ENCODE assay signal across 16 cellular contexts in the genomic region with DNA sequence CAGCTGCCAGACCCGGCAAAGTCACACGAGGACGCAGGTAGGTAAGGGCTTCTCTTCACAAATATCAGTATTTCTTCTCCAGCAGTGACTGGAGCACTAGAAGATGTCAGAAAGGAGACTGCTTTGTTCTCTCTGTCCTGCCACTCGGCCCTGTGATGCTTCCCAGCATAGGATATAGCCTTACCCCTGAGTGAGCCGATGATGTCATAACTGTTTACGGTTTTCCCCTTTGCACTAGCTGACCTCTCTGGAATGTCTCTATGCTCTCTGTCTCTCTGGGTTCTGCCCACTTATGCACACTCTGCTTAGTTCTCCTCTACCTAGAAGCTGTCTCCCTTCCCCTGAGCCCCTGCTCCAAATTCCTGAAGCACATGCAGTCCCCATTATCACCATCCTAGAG.
DNase-seq lines count a peak whose midpoint lies in the region; ATAC-seq, FAIRE-seq and TF ChIP-seq lines count a peak whose summit lies in the region.
"Had no signal": no experiment of that assay in that cellular context is flagged by ENCODE, and none has a peak within 500 bp of the region (broad histone marks: within the 10 kb centered on the region; RNA-seq: fewer than 3 reads in every experiment).

No MANE protein-coding gene starts in this region.

- no peak overlapping the region for H3K9ac ChIP-seq in neural progenitor cell
- H3K9ac ChIP-seq: KMS-11 had no signal

- H3K27ac ChIP-seq in SJCRH30 (0 out of 2 replicates have a peak overlapping the region, but pooled peaks have one; percentile 9), right atrium auricular region (no peak overlapping the region), suprapubic skin (no peak overlapping the region), neural progenitor cell (no peak overlapping the region)
- H3K27ac ChIP-seq: ascending aorta, KMS-11, neutrophil, skin epidermis, upper lobe of left lung had no signal

- no peaks in the 10 kb centered on the region for H3K79me2 ChIP-seq in neural progenitor cell (ENCODE audit: low read depth)

- no peaks in the 10 kb centered on the region for H3K36me3 ChIP-seq in SJCRH30
- H3K36me3 ChIP-seq in right atrium auricular region = no peaks in the 10 kb centered on the region
- no peaks in the 10 kb centered on the region for H3K36me3 ChIP-seq in suprapubic skin
- no peaks in the 10 kb centered on the region for H3K36me3 ChIP-seq in neural progenitor cell
- H3K36me3 ChIP-seq: ascending aorta, neutrophil, upper lobe of left lung had no signal

- no peak overlapping the region for H3K4me3 Mint-ChIP-seq in neural progenitor cell
- H3K4me3 Mint-ChIP-seq: activated CD4-positive, alpha-beta memory T cell treated with anti-CD3 and anti-CD28 coated beads, Interleukin-2, amount 10 ng/mL, durations not matched to agents 7 days and 5 days; stimulated activated naive B cell treated with anti-CD40 and anti-IgM and Interleukin-4, amounts not matched to agents 10 μg/mL and 1 μg/mL and 100 μg/mL, for 72 hours had no signal

- H3K4me2 ChIP-seq in neural progenitor cell = no peak overlapping the region
- H3K4me2 ChIP-seq: KMS-11 had no signal

- intact Hi-C loops in left ventricle myocardium superior (cut with micrococcal nuclease) (no loop called here), cardiac septum (cut with DNase I) (no loop called here)

- no peak overlapping the region for H3K27ac Mint-ChIP-seq in neural progenitor cell
- H3K27ac Mint-ChIP-seq: activated CD4-positive, alpha-beta memory T cell treated with anti-CD3 and anti-CD28 coated beads, Interleukin-2, amount 10 ng/mL, durations not matched to agents 7 days and 5 days; stimulated activated naive B cell treated with anti-CD40 and anti-IgM and Interleukin-4, amounts not matched to agents 10 μg/mL and 1 μg/mL and 100 μg/mL, for 72 hours had no signal

- no peak for TF ChIP-seq CTCF in right atrium auricular region (IDR thresholded peaks at IDR 0.05)
- no peak for TF ChIP-seq CTCF in suprapubic skin (IDR thresholded peaks at IDR 0.05)
- TF ChIP-seq CTCF in neural progenitor cell (IDR thresholded peaks at IDR 0.05) = no peak

- H3K9me3 Mint-ChIP-seq in neural progenitor cell = peaks cover 6% of the 10 kb centered on the region
- H3K9me3 Mint-ChIP-seq: activated CD4-positive, alpha-beta memory T cell treated with anti-CD3 and anti-CD28 coated beads, Interleukin-2, amount 10 ng/mL, durations not matched to agents 7 days and 5 days had no signal

- no peak for TF ChIP-seq POLR2A in suprapubic skin (IDR thresholded peaks at IDR 0.05)

- no peak overlapping the region for H2AFZ ChIP-seq in neural progenitor cell (replicated peaks)

- H3K27me3 ChIP-seq in SJCRH30 (no peaks in the 10 kb centered on the region), right atrium auricular region (no peaks in the 10 kb centered on the region), suprapubic skin (no peaks in the 10 kb centered on the region), neural progenitor cell (no peaks in the 10 kb centered on the region)
- H3K27me3 ChIP-seq: ascending aorta, neutrophil, upper lobe of left lung had no signal

- H3K36me3 Mint-ChIP-seq in neural progenitor cell = no peaks in the 10 kb centered on the region

- no peaks in the 10 kb centered on the region for H4K20me1 ChIP-seq in neural progenitor cell (ENCODE audit: low read depth)

- no peak for TF ChIP-seq EP300 in suprapubic skin (IDR thresholded peaks at IDR 0.05)

- peaks cover 18% of the 10 kb centered on the region for H3K4me1 Mint-ChIP-seq in neural progenitor cell
- H3K4me1 Mint-ChIP-seq: activated CD4-positive, alpha-beta memory T cell treated with anti-CD3 and anti-CD28 coated beads, Interleukin-2, amount 10 ng/mL, durations not matched to agents 7 days and 5 days; stimulated activated naive B cell treated with anti-CD40 and anti-IgM and Interleukin-4, amounts not matched to agents 10 μg/mL and 1 μg/mL and 100 μg/mL, for 72 hours had no signal

- H3K9me3 ChIP-seq in SJCRH30 (replicated peaks) = no peaks in the 10 kb centered on the region
- H3K9me3 ChIP-seq in right atrium auricular region = no peaks in the 10 kb centered on the region
- no peaks in the 10 kb centered on the region for H3K9me3 ChIP-seq in suprapubic skin
- H3K9me3 ChIP-seq in neural progenitor cell (ENCODE audit: low read depth) = no peaks in the 10 kb centered on the region
- H3K9me3 ChIP-seq: ascending aorta, neutrophil, upper lobe of left lung had no signal

- no peaks in the 10 kb centered on the region for H3F3A ChIP-seq in neural progenitor cell (ENCODE audit: low read depth)

- WGBS in suprapubic skin = 59% methylated on average over 6 of the region's 6 CpGs

- ATAC-seq in left ventricle myocardium superior = peak; percentile 59
- ATAC-seq: stimulated activated naive B cell treated with anti-CD40 and anti-IgM and Interleukin-4, amounts not matched to agents 10 μg/mL and 1 μg/mL and 100 μg/mL, for 72 hours had no signal

- FAIRE-seq in urothelium cell line (lab: Jason Lieb, UNC) = no peak

- H3K4me3 ChIP-seq in SJCRH30 (peak overlapping the region; percentile 27; the same call in 1 of the 2 replicates), right atrium auricular region (no peak overlapping the region), suprapubic skin (no peak overlapping the region), neural progenitor cell (no peak overlapping the region)
- H3K4me3 ChIP-seq: ascending aorta, skin epidermis, upper lobe of left lung had no signal

- H3K27me3 Mint-ChIP-seq in neural progenitor cell (ENCODE audit: insufficient read depth, low read depth) = peaks cover 3% of the 10 kb centered on the region
- H3K27me3 Mint-ChIP-seq: activated CD4-positive, alpha-beta memory T cell treated with anti-CD3 and anti-CD28 coated beads, Interleukin-2, amount 10 ng/mL, durations not matched to agents 7 days and 5 days had no signal

- DNase-seq in left ventricle myocardium superior (no peak), cardiac septum (ENCODE audit: low spot score) (no peak), SJCRH30 (peak; percentile 47 to 64), right atrium auricular region (ENCODE audit: low spot score) (peak; percentile 42), urothelium cell line (ENCODE audit: low spot score) (peak; percentile 14), suprapubic skin (ENCODE audit: low spot score in 2 of 2) (no peak), neural progenitor cell (ENCODE audit: low spot score) (no peak), cerebellum (ENCODE audit: low spot score) (no peak)
- DNase-seq: activated CD4-positive, alpha-beta memory T cell treated with anti-CD3 and anti-CD28 coated beads, Interleukin-2, amount 10 ng/mL, durations not matched to agents 7 days and 5 days; NCI-H1105 treated with DMSO at 0.1 percent for 48 hours; stimulated activated naive B cell treated with anti-CD40 and anti-IgM and Interleukin-4, amounts not matched to agents 10 μg/mL and 1 μg/mL and 100 μg/mL, for 72 hours; upper lobe of left lung had no signal

- H3K4me1 ChIP-seq in SJCRH30 (peaks cover 5% of the 10 kb centered on the region), right atrium auricular region (no peaks in the 10 kb centered on the region), suprapubic skin (peaks cover 2% of the 10 kb centered on the region), neural progenitor cell (no peaks in the 10 kb centered on the region)
- H3K4me1 ChIP-seq: ascending aorta, upper lobe of left lung had no signal

Comparison
In these comparisons a context has a peak if more than half of its experiments do, and no peak if none do; other contexts are left out.
1. DNase-seq: peak in SJCRH30 (2 of 2), right atrium auricular region (single experiment) and urothelium cell line (single experiment); none in left ventricle myocardium superior (single experiment), cardiac septum (single experiment), suprapubic skin (0 of 2), neural progenitor cell (single experiment) and cerebellum (single experiment).